7 cellular contexts compared by ENCODE assay signal in the genomic region with DNA sequence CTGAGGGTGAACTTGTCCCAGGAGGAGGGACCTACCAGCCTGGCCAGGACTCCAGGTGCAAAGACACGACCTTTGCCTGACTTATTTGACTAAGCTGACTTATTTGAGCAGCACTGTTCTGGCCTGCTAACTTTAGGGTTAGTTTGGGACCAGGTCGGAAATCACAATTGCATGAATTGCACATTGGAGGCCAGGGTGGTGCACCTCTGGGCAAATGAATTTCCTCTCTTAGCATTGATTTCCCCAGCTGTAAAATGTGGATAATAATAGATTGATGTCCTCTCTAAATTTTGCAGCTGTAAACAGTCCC. TPM values are rescaled to one million over a fixed set of nuclear protein-coding genes. Genes with fewer than 3 reads are reported as not detected.
DNase-seq lines count a peak whose midpoint lies in the region; ATAC-seq and TF ChIP-seq lines count a peak whose summit lies in the region.

No MANE protein-coding gene starts in this region.

- H3K9me3 Mint-ChIP-seq in T-cell, result no peaks in the 10 kb centered on the region
- no peaks in the 10 kb centered on the region for H3K9me3 Mint-ChIP-seq in immature natural killer cell
- no peaks in the 10 kb centered on the region for H3K9me3 Mint-ChIP-seq in stimulated activated naive CD8-positive, alpha-beta T cell treated with anti-CD3 and anti-CD28 coated beads, Interleukin-15, amount 100 ng/mL, for 72 hours

- H3K36me3 Mint-ChIP-seq in T-cell (peaks cover 4% of the 10 kb centered on the region), immature natural killer cell (peaks cover 0 to 7% (median 0%) of the 10 kb centered on the region in 3 donors)

- no peak for ATAC-seq in T-cell (replicated peaks in 1 of 4)
- no peak for ATAC-seq in stimulated activated naive CD8-positive, alpha-beta T cell treated with anti-CD3 and anti-CD28 coated beads, Interleukin-15, amount 100 ng/mL, for 72 hours

- POLR2A ChIA-PET in HEK293 (lab: Yijun Ruan, JAX) (interaction anchor here (2.1 kb wide), 1 partner anchor 13 kb away, joined by 9 read pairs; a partner anchor contains a TSS), T-cell (lab: Charles Lee) (interaction anchor here in 1 of 2 donors (0.5 to 0.6 kb wide), 2 partner anchors 13 to 682 kb away, joined by 3 to 6 read pairs; no protein-coding TSS in a partner anchor)

- no peak overlapping the region for H3K4me3 ChIP-seq in HEK293 (ENCODE audit: low read depth, low read length)

- no peak for TF ChIP-seq CTCF in HEK293 (tag by site-specific recombination; IDR thresholded peaks at IDR 0.05)

- H3K9me3 ChIP-seq in HEK293 (ENCODE audit: control insufficient read depth, insufficient read depth, low read depth, low read length), result no peaks in the 10 kb centered on the region

- DNase-seq in T-cell (no peak), immature natural killer cell (no peak), GM19238 (ENCODE audit: insufficient read length, low spot score) (no peak)
- no peak for DNase-seq in stimulated activated naive CD8-positive, alpha-beta T cell treated with anti-CD3 and anti-CD28 coated beads, Interleukin-15, amount 100 ng/mL, for 72 hours
- no peak for DNase-seq in stimulated activated CD4-positive, alpha-beta T cell treated with anti-CD3 and anti-CD28 coated beads, Interleukin-1b, Interleukin-23, amount 100 ng/mL, for 48 hours
- DNase-seq in stimulated activated CD4-positive, alpha-beta T cell treated with anti-CD3 and anti-CD28 coated beads, Interleukin-15, amount 100 ng/mL, for 24 hours, result no peak

- no peaks in the 10 kb centered on the region for H3K27me3 Mint-ChIP-seq in T-cell
- H3K27me3 Mint-ChIP-seq in immature natural killer cell (ENCODE audit: low read depth in 3 of 3), result peaks cover 4% of the 10 kb centered on the region in 3 donors
- H3K27me3 Mint-ChIP-seq in stimulated activated naive CD8-positive, alpha-beta T cell treated with anti-CD3 and anti-CD28 coated beads, Interleukin-15, amount 100 ng/mL, for 72 hours, result no peaks in the 10 kb centered on the region

- H3K4me1 ChIP-seq in HEK293 (ENCODE audit: control insufficient read depth, insufficient read depth, low read length), result no peaks in the 10 kb centered on the region

- peak overlapping the region; percentile 95 to 97 for H3K27ac Mint-ChIP-seq in T-cell
- peak overlapping the region; percentile 89 to 97 (median 94) for H3K27ac Mint-ChIP-seq in immature natural killer cell
- H3K27ac Mint-ChIP-seq in stimulated activated naive CD8-positive, alpha-beta T cell treated with anti-CD3 and anti-CD28 coated beads, Interleukin-15, amount 100 ng/mL, for 72 hours, result peak overlapping the region; percentile 55 to 98

- H3K4me1 Mint-ChIP-seq in T-cell (peaks cover 32 to 52% (median 35%) of the 10 kb centered on the region in 3 donors), immature natural killer cell (peaks cover 53 to 56% of the 10 kb centered on the region in 2 donors)
- H3K4me1 Mint-ChIP-seq in stimulated activated naive CD8-positive, alpha-beta T cell treated with anti-CD3 and anti-CD28 coated beads, Interleukin-15, amount 100 ng/mL, for 72 hours, result peaks cover 50% of the 10 kb centered on the region

- H3K27ac ChIP-seq in HEK293 (ENCODE audit: extremely low read depth, low read depth, low read length), result no peak overlapping the region

- H3K4me3 Mint-ChIP-seq in T-cell (peak overlapping the region; percentile 89 to 93 (median 89)), immature natural killer cell (peak overlapping the region; percentile 87 to 96 (median 95))
- H3K4me3 Mint-ChIP-seq in stimulated activated naive CD8-positive, alpha-beta T cell treated with anti-CD3 and anti-CD28 coated beads, Interleukin-15, amount 100 ng/mL, for 72 hours, result peak overlapping the region; percentile 87 to 92

- no peaks in the 10 kb centered on the region for H3K36me3 ChIP-seq in HEK293 (ENCODE audit: control insufficient read depth in 2 of 2, insufficient read depth in 1 of 2, low read length in 2 of 2)

- CTCF ChIA-PET in HEK293 (lab: Yijun Ruan, JAX) (interaction anchor here (0.6 to 1.5 kb wide), 2 partner anchors 35 to 309 kb away, joined by 5 to 6 read pairs; no protein-coding TSS in a partner anchor), T-cell (lab: Charles Lee) (interaction anchor here in 1 of 2 donors (1.4 to 1.6 kb wide), 2 partner anchors 13 to 15 kb away, joined by 5 read pairs; a partner anchor contains a TSS)

TF ChIP-seq in HEK293, 187 proteins besides CTCF, POLR2A, EP300 and RAD21:
- TF ChIP-seq MEIS1 (CRISPR knock-in tag; IDR thresholded peaks at IDR 0.05; ENCODE audit: borderline replicate concordance), result no peak
- TF ChIP-seq ZXDB (tag by site-specific recombination; IDR thresholded peaks at IDR 0.05), result no peak
- no peak for TF ChIP-seq YY1 (tag by site-specific recombination; IDR thresholded peaks at IDR 0.05)
- peak; percentile 61; the same call in 1 of the 2 replicates for TF ChIP-seq ZNF660 (tag by site-specific recombination; IDR thresholded peaks at IDR 0.05)
- TF ChIP-seq ZNF155 (tag by site-specific recombination; IDR thresholded peaks at IDR 0.05), result no peak
- no peak for TF ChIP-seq ZNF214 (tag by site-specific recombination; IDR thresholded peaks at IDR 0.05; ENCODE audit: borderline replicate concordance)
- no peak for TF ChIP-seq ZNF521 (tag by site-specific recombination; IDR thresholded peaks at IDR 0.05)

RNA-seq across cellular contexts. Expression of a gene that starts 1.4 kb away (rescaled TPM):
- 10 to 100 TPM; 43.9 to 62.0 (median 52.2) TPM for total RNA-seq in T-cell
- 100 to 1,000 TPM; 326 to 394 (median 383) TPM for polyA plus RNA-seq in immature natural killer cell

RNA-seq across cellular contexts. Expression of a gene that starts 12.8 kb away (rescaled TPM):
- total RNA-seq in T-cell, result 1 to 10 TPM; 1.4 to 3.3 (median 2.6) TPM
- polyA plus RNA-seq in immature natural killer cell, result under 1 TPM in 1 of 3 donors, not detected in 2; 0.40 TPM

RNA-seq across cellular contexts. Expression of a gene that starts 13.0 kb away (rescaled TPM):
- 10 to 100 TPM; 21.0 to 41.4 (median 35.3) TPM for total RNA-seq in T-cell
- polyA plus RNA-seq in immature natural killer cell, result 10 to 100 TPM; 35.8 to 43.6 (median 36.3) TPM

RNA-seq across cellular contexts. Expression of a gene that starts 29.7 kb away (rescaled TPM):
- total RNA-seq in T-cell, result under 1 TPM in 4 of 5 donors, not detected in 1; 0.19 to 0.86 (median 0.48) TPM
- polyA plus RNA-seq in immature natural killer cell, result not detected

RNA-seq across cellular contexts. Expression of a gene that starts 41.6 kb away (rescaled TPM):
- total RNA-seq in T-cell, result not detected
- under 1 TPM in 1 of 3 donors, not detected in 2; 0.24 TPM for polyA plus RNA-seq in immature natural killer cell
